In the genomic region with DNA sequence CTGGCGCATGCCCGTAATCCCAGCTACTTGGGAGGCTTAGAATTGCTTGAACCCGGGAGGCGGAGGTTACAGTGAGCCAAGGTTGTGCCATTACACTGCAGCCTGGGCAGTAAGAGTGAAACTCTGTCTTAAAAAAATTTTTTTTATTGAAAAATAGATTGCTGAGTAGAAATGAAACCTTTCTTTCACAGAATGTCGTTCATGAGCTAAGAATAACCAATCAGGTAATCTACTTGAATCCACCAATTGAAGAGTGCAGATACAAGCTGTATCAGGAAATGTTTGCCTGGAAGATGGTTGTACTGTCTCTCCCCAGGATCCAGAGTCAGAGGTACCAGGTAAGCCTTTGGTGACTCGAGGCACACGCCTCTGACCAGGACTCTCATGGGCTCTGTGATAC, we compare ENCODE assay signal across 1 cellular context.
A peak's percentile ranks its signal among the peaks of the same experiment; 100 is the strongest.
TF ChIP-seq lines count a peak whose summit lies in the region.

No MANE protein-coding gene starts in this region.

TF ChIP-seq in GM12878, 131 proteins besides CTCF, POLR2A, EP300 and RAD21:
- TF ChIP-seq MEF2B (IDR thresholded peaks at IDR 0.05; ENCODE audit: partially characterized antibody, poor library complexity, severe bottlenecking) (peak; percentile 38), ATF7 (IDR thresholded peaks at IDR 0.05; ENCODE audit: low read depth) (peak; percentile 40; the same call in 1 of the 2 replicates), MEF2A (IDR thresholded peaks at IDR 0.05; ENCODE audit: insufficient read depth, low read depth, low read length) (peak; percentile 92), CBX3 (IDR thresholded peaks at IDR 0.05; ENCODE audit: borderline replicate concordance, low read depth) (no peak), JUNB (IDR thresholded peaks at IDR 0.05) (peak; percentile 88), CREB1 (IDR thresholded peaks at IDR 0.05; ENCODE audit: low read depth) (no peak), EED (IDR thresholded peaks at IDR 0.05; ENCODE audit: low read depth) (0 out of 2 replicates have a peak, but pooled peaks have one; percentile 14), NFIC (IDR thresholded peaks at IDR 0.05; ENCODE audit: low read depth, low read length) (peak; percentile 49; the same call in 1 of the 2 replicates), YY1 (IDR thresholded peaks at IDR 0.05; ENCODE audit: low read depth, low read length) (0 out of 2 replicates have a peak, but pooled peaks have one; percentile 9)
- TF ChIP-seq, protein P1, sequence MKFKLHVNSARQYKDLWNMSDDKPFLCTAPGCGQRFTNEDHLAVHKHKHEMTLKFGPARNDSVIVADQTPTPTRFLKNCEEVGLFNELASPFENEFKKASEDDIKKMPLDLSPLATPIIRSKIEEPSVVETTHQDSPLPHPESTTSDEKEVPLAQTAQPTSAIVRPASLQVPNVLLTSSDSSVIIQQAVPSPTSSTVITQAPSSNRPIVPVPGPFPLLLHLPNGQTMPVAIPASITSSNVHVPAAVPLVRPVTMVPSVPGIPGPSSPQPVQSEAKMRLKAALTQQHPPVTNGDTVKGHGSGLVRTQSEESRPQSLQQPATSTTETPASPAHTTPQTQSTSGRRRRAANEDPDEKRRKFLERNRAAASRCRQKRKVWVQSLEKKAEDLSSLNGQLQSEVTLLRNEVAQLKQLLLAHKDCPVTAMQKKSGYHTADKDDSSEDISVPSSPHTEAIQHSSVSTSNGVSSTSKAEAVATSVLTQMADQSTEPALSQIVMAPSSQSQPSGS (IDR thresholded peaks at IDR 0.05; ENCODE audit: low read length): 0 out of 2 replicates have a peak, but pooled peaks have one; percentile 58
